Comparison of ENCODE assay signal across 22 cellular contexts in the genomic region with DNA sequence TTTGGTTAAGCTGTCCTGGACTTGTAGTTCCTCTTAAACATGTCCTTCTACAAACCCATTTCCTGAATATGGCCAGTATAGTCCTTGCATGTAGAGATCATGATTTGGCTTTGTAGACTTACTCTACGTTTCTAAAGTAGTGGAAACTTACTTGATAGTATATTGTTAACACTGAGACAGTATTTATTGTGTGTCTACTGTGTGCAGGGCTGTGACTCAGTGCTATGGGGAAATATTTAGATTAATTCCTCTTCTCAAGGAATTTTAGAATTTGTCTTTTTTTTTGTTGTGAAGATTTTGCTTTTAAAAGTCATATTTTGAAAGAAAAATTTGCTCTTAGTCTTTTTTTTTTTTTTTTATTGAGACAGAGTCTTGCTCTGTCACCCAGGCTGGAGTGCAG.
A peak's percentile ranks its signal among the peaks of the same experiment; 100 is the strongest.
DNase-seq lines count a peak whose midpoint lies in the region; ATAC-seq and TF ChIP-seq lines count a peak whose summit lies in the region.
"Had no signal": no experiment of that assay in that cellular context is flagged by ENCODE, and none has a peak within 500 bp of the region (broad histone marks: within the 10 kb centered on the region; RNA-seq: fewer than 3 reads in every experiment).

No MANE protein-coding gene starts in this region.

- POLR2A ChIA-PET in naive thymus-derived CD4-positive, alpha-beta T cell (lab: Charles Lee), result no interaction called here

- peak overlapping the region; percentile 63; the same call in 1 of the 2 replicates for H3K27ac ChIP-seq in VCaP
- no peak overlapping the region for H3K27ac ChIP-seq in naive thymus-derived CD4-positive, alpha-beta T cell (ENCODE audit: low read depth, low read length)
- H3K27ac ChIP-seq: heart right ventricle had no signal

- DNase-seq in DMS53 (lab: John Stamatoyannopoulos, UW) (peak; percentile 44), DMS53 treated with DMSO at 0.1 percent for 48 hours (lab: John Stamatoyannopoulos, UW; ENCODE audit: unreplicated experiment) (no peak), MV-4-11 (lab: John Stamatoyannopoulos, UW) (peak; percentile 50), germinal center (ENCODE audit: low spot score) (no peak), hypothalamus (lab: John Stamatoyannopoulos, UW) (no peak)
- DNase-seq in naive thymus-derived CD4-positive, alpha-beta T cell, result no peak
- DNase-seq: 8988T; activated CD4-positive, alpha-beta T cell treated with anti-CD3 and anti-CD28 coated beads, Interleukin-2, amount 50 U/mL, for 48 hours; activated CD8-positive, alpha-beta memory T cell treated with anti-CD3 and anti-CD28 coated beads, Interleukin-2, amount 50 U/mL, for 48 hours; activated naive CD8-positive, alpha-beta T cell treated with anti-CD3 and anti-CD28 coated beads for 36 hours; H7; heart right ventricle; mesendoderm; naive B cell; NCI-H524; T-helper 9 cell had no signal

- peaks cover 21 to 63% (median 37%) of the 10 kb centered on the region in 5 donors for H3K36me3 Mint-ChIP-seq in naive thymus-derived CD4-positive, alpha-beta T cell

- peaks cover 0 to 10% (median 0%) of the 10 kb centered on the region in 7 donors for H3K4me1 Mint-ChIP-seq in naive thymus-derived CD4-positive, alpha-beta T cell
- H3K4me1 Mint-ChIP-seq: activated naive CD8-positive, alpha-beta T cell treated with anti-CD3 and anti-CD28 coated beads for 36 hours; B cell; central memory CD8-positive, alpha-beta T cell; naive B cell had no signal

- no peaks in the 10 kb centered on the region for H3K9me3 ChIP-seq in naive thymus-derived CD4-positive, alpha-beta T cell (ENCODE audit: control insufficient read depth in 2 of 3, low read length in 3 of 3)
- H3K9me3 ChIP-seq: heart right ventricle had no signal

- no peaks in the 10 kb centered on the region for H3K27me3 Mint-ChIP-seq in naive thymus-derived CD4-positive, alpha-beta T cell
- H3K27me3 Mint-ChIP-seq: activated naive CD8-positive, alpha-beta T cell treated with anti-CD3 and anti-CD28 coated beads for 36 hours; B cell; central memory CD8-positive, alpha-beta T cell; naive B cell; type B pancreatic cell had no signal

- no peak overlapping the region for H3K4me3 ChIP-seq in naive thymus-derived CD4-positive, alpha-beta T cell (ENCODE audit: low read length)
- H3K4me3 ChIP-seq: heart right ventricle had no signal

- H3K9me3 Mint-ChIP-seq in naive thymus-derived CD4-positive, alpha-beta T cell, result no peaks in the 10 kb centered on the region
- H3K9me3 Mint-ChIP-seq: activated naive CD8-positive, alpha-beta T cell treated with anti-CD3 and anti-CD28 coated beads for 36 hours; activated T-helper 2 cell treated with anti-CD3 and anti-CD28 coated beads, Interferon-gamma antibody, Interleukin-2, Interleukin-4, amounts not matched to agents 10 μg/mL and 5 μg/mL and 100 μg/mL, durations not matched to agents 14 hours and 24 hours and 36 hours; central memory CD8-positive, alpha-beta T cell; naive B cell; type B pancreatic cell had no signal

- peaks cover 0 to 69% (median 32%) of the 10 kb centered on the region in 3 experiments for H3K36me3 ChIP-seq in naive thymus-derived CD4-positive, alpha-beta T cell (ENCODE audit: control insufficient read depth in 2 of 3, insufficient read depth in 3 of 3, low read length in 3 of 3)

- no peaks in the 10 kb centered on the region for H3K4me1 ChIP-seq in naive thymus-derived CD4-positive, alpha-beta T cell (ENCODE audit: control insufficient read depth in 2 of 2, insufficient read depth in 2 of 2, low read length in 2 of 2)

- H3K27ac Mint-ChIP-seq in naive thymus-derived CD4-positive, alpha-beta T cell, result no peak overlapping the region
- H3K27ac Mint-ChIP-seq: activated naive CD8-positive, alpha-beta T cell treated with anti-CD3 and anti-CD28 coated beads for 36 hours; activated T-helper 2 cell treated with anti-CD3 and anti-CD28 coated beads, Interferon-gamma antibody, Interleukin-2, Interleukin-4, amounts not matched to agents 10 μg/mL and 5 μg/mL and 100 μg/mL, durations not matched to agents 14 hours and 24 hours and 36 hours; B cell; type B pancreatic cell had no signal

- no peaks in the 10 kb centered on the region for H3K27me3 ChIP-seq in naive thymus-derived CD4-positive, alpha-beta T cell (ENCODE audit: control insufficient read depth in 2 of 2, insufficient read depth in 2 of 2, low read length in 2 of 2)
- H3K27me3 ChIP-seq: heart right ventricle had no signal

- intact Hi-C loops in naive thymus-derived CD4-positive, alpha-beta T cell (cut with micrococcal nuclease), result loop anchor here in 1 of 2 donors (10.0 kb wide), 1 partner anchor 104 kb away; no protein-coding TSS in a partner anchor

- CTCF ChIA-PET in naive thymus-derived CD4-positive, alpha-beta T cell (lab: Charles Lee), result no interaction called here

- TF ChIP-seq CTCF in VCaP (conservative IDR thresholded peaks at IDR 0.05), result no peak

- H3K4me3 Mint-ChIP-seq in naive thymus-derived CD4-positive, alpha-beta T cell, result no peak overlapping the region
- H3K4me3 Mint-ChIP-seq: activated naive CD8-positive, alpha-beta T cell treated with anti-CD3 and anti-CD28 coated beads for 36 hours; B cell; central memory CD8-positive, alpha-beta T cell; type B pancreatic cell had no signal

- ATAC-seq in naive thymus-derived CD4-positive, alpha-beta T cell, result peak; percentile 40
- ATAC-seq in GM18873 (IDR thresholded peaks at IDR 0.05; ENCODE audit: low FRiP score, unreplicated experiment), result no peak
- ATAC-seq: heart right ventricle had no signal

Comparison
In these comparisons a context has a peak if more than half of its experiments do, and no peak if none do; other contexts are left out.
1. DNase-seq: peak in DMS53 (single experiment) and MV-4-11 (single experiment); none in DMS53 treated with DMSO at 0.1 percent for 48 hours (single experiment), naive thymus-derived CD4-positive, alpha-beta T cell (0 of 9), germinal center (single experiment) and hypothalamus (0 of 51).